ENCODE assay signal across 13 cellular contexts in genomic region chr19:42323473-42323851, GRCh38. TPM values are rescaled to one million over a fixed set of nuclear protein-coding genes. Genes with fewer than 3 reads are reported as not detected.
DNase-seq lines count a peak whose midpoint lies in the region; ATAC-seq and TF ChIP-seq lines count a peak whose summit lies in the region.
"Had no signal": no experiment of that assay in that cellular context is flagged by ENCODE, and none has a peak within 500 bp of the region (broad histone marks: within the 10 kb centered on the region; RNA-seq: fewer than 3 reads in every experiment).

No MANE protein-coding gene starts in this region.

- no peaks in the 10 kb centered on the region; the same call in 1 of the 2 replicates for H3K4me1 ChIP-seq in ES-I3 (ENCODE audit: insufficient read depth, low read length)
- no peaks in the 10 kb centered on the region for H3K4me1 ChIP-seq in mesendoderm (ENCODE audit: control insufficient read depth, low read depth, low read length)
- H3K4me1 ChIP-seq in left lung, result peaks cover 16 to 37% of the 10 kb centered on the region in 2 donors

- no peaks in the 10 kb centered on the region for H3K9me3 ChIP-seq in ES-I3 (ENCODE audit: control insufficient read depth, insufficient read depth, low read length)
- no peaks in the 10 kb centered on the region for H3K9me3 ChIP-seq in left lung
- H3K9me3 ChIP-seq: SK-N-SH had no signal

- H3K27ac ChIP-seq in 22Rv1 (peak overlapping the region; percentile 42), mesendoderm (ENCODE audit: low read depth, low read length) (no peak overlapping the region), left lung (no peak overlapping the region)

- H3K27me3 ChIP-seq in mesendoderm (ENCODE audit: insufficient read depth, low read length, poor library complexity), result peaks cover 4% of the 10 kb centered on the region
- peaks cover 22 to 39% of the 10 kb centered on the region in 2 donors for H3K27me3 ChIP-seq in left lung

- DNase-seq in activated naive CD8-positive, alpha-beta T cell treated with anti-CD3 and anti-CD28 coated beads, Interleukin-2, amount 50 U/mL, for 24 hours, result no peak
- peak; percentile 75 for DNase-seq in mesendoderm
- DNase-seq in GF-D8 (lab: John Stamatoyannopoulos, UW), result no peak
- no peak for DNase-seq in NCI-H1417 treated with DMSO at 0.1 percent for 48 hours (lab: John Stamatoyannopoulos, UW)
- no peak for DNase-seq in NK-92 treated with Interleukin-12 subunit alpha and Interleukin-12 subunit beta, amount 100 ng/mL, for 24 hours (lab: John Stamatoyannopoulos, UW)
- DNase-seq in left lung, result no peak
- DNase-seq: aorta, cortex of kidney, NCI-H1417, NCI-H446 had no signal

- peaks cover 17% of the 10 kb centered on the region for H3K27me3 Mint-ChIP-seq in activated naive CD8-positive, alpha-beta T cell treated with anti-CD3 and anti-CD28 coated beads, Interleukin-2, amount 50 U/mL, for 24 hours

- H3K9me3 Mint-ChIP-seq in activated naive CD8-positive, alpha-beta T cell treated with anti-CD3 and anti-CD28 coated beads, Interleukin-2, amount 50 U/mL, for 24 hours, result no peaks in the 10 kb centered on the region

- H3K79me1 ChIP-seq in mesendoderm (ENCODE audit: low read length), result peaks cover 13% of the 10 kb centered on the region

- no peak overlapping the region for H2BK15ac ChIP-seq in mesendoderm (replicated peaks; ENCODE audit: low read depth)

- H3K4me3 ChIP-seq in mesendoderm (ENCODE audit: low read length) (no peak overlapping the region), left lung (no peak overlapping the region)

- no peak overlapping the region for H2BK5ac ChIP-seq in mesendoderm (ENCODE audit: low read length)

- no peak for ATAC-seq in activated naive CD8-positive, alpha-beta T cell treated with anti-CD3 and anti-CD28 coated beads, Interleukin-2, amount 50 U/mL, for 24 hours
- ATAC-seq in left lung, result no peak

- no peak for TF ChIP-seq CTCF in 22Rv1 (IDR thresholded peaks at IDR 0.05)
- TF ChIP-seq CTCF in left lung (IDR thresholded peaks at IDR 0.05), result no peak

- no peak overlapping the region for H3K4ac ChIP-seq in mesendoderm (ENCODE audit: low read depth, low read length)

- H3K4me3 Mint-ChIP-seq in activated naive CD8-positive, alpha-beta T cell treated with anti-CD3 and anti-CD28 coated beads, Interleukin-2, amount 50 U/mL, for 24 hours, result peak overlapping the region; percentile 36

- H4K5ac ChIP-seq in mesendoderm (ENCODE audit: low read length), result no peak overlapping the region

- H3K79me2 ChIP-seq in mesendoderm (ENCODE audit: control insufficient read depth, insufficient read depth, low read length), result peaks cover 3% of the 10 kb centered on the region

- no peaks in the 10 kb centered on the region for H3K36me3 Mint-ChIP-seq in activated naive CD8-positive, alpha-beta T cell treated with anti-CD3 and anti-CD28 coated beads, Interleukin-2, amount 50 U/mL, for 24 hours (ENCODE audit: low read depth)

- H3K9ac ChIP-seq in ES-I3 (ENCODE audit: low read depth, low read length), result peak overlapping the region; percentile 63; the same call in 1 of the 2 replicates
- H3K9ac ChIP-seq in mesendoderm (ENCODE audit: low read length), result no peak overlapping the region
- H3K9ac ChIP-seq: SK-N-SH had no signal

- no CpG with 5 or more reads among the region's 29 CpGs for WGBS in mesendoderm (ENCODE audit: extremely low coverage, insufficient coverage, low lambda C conversion rate)

- no peak overlapping the region for H2AK5ac ChIP-seq in mesendoderm (ENCODE audit: low read length)

- intact Hi-C loops in left lung (cut with DNase I), result no loop called here

- peak overlapping the region; percentile 6 for H3K23ac ChIP-seq in mesendoderm (ENCODE audit: low read length)

- H3K27ac Mint-ChIP-seq in activated naive CD8-positive, alpha-beta T cell treated with anti-CD3 and anti-CD28 coated beads, Interleukin-2, amount 50 U/mL, for 24 hours, result no peak overlapping the region

- no peak overlapping the region for H4K8ac ChIP-seq in mesendoderm (ENCODE audit: low read depth, low read length)

- H3K36me3 ChIP-seq in ES-I3 (ENCODE audit: insufficient read depth, low read length) (no peaks in the 10 kb centered on the region), mesendoderm (ENCODE audit: control insufficient read depth, insufficient read depth, low read length) (no peaks in the 10 kb centered on the region), left lung (no peaks in the 10 kb centered on the region)

- no peak overlapping the region for H2BK120ac ChIP-seq in mesendoderm (ENCODE audit: low read depth, low read length)

- no peak overlapping the region for H3K18ac ChIP-seq in mesendoderm (ENCODE audit: low read length)

- peak overlapping the region; percentile 29 for H3K4me2 ChIP-seq in mesendoderm (ENCODE audit: low read length)
- H3K4me2 ChIP-seq: SK-N-SH had no signal

- H3K56ac ChIP-seq in mesendoderm (ENCODE audit: low read length), result peak overlapping the region; percentile 74

- peaks cover 18% of the 10 kb centered on the region for H3K4me1 Mint-ChIP-seq in activated naive CD8-positive, alpha-beta T cell treated with anti-CD3 and anti-CD28 coated beads, Interleukin-2, amount 50 U/mL, for 24 hours

RNA-seq across cellular contexts. Expression of gene MEGF8, which starts 2.0 kb away (rescaled TPM):
- 7.0 TPM for polyA plus RNA-seq in mesendoderm (2013, experiment 1 of 2)
- 7.0 TPM for polyA plus RNA-seq in mesendoderm (2013, experiment 2 of 2)
- 10 to 100 TPM; 15.7 to 24.9 TPM for total RNA-seq in left lung

RNA-seq across cellular contexts. Expression of gene TMEM145, which starts 10.4 kb away (rescaled TPM):
- polyA plus RNA-seq in mesendoderm (2013, experiment 1 of 2), result 1.2 TPM
- polyA plus RNA-seq in mesendoderm (2013, experiment 2 of 2), result 1.2 TPM
- total RNA-seq in left lung, result under 1 TPM; 0.21 to 0.32 TPM
- total RNA-seq: aorta had no signal
- polyA plus RNA-seq: aorta had no signal

RNA-seq across cellular contexts. Expression of gene PAFAH1B3, which starts 21.0 kb away (rescaled TPM):
- 81.4 TPM for polyA plus RNA-seq in mesendoderm (2013, experiment 1 of 2)
- 78.9 TPM for polyA plus RNA-seq in mesendoderm (2013, experiment 2 of 2)
- 10 to 100 TPM; 25.0 to 25.7 TPM for total RNA-seq in left lung

RNA-seq across cellular contexts. Expression of gene PRR19, which starts 21.5 kb away (rescaled TPM):
- polyA plus RNA-seq in mesendoderm (2013, experiment 1 of 2), result 4.3 TPM
- polyA plus RNA-seq in mesendoderm (2013, experiment 2 of 2), result 4.4 TPM
- total RNA-seq in left lung, result 1 to 10 TPM; 1.1 TPM
- polyA plus RNA-seq: aorta had no signal

RNA-seq across cellular contexts. Expression of gene CIC, which starts 54.4 kb away (rescaled TPM):
- 21.7 TPM for polyA plus RNA-seq in mesendoderm (2013, experiment 1 of 2)
- polyA plus RNA-seq in mesendoderm (2013, experiment 2 of 2), result 22.2 TPM
- total RNA-seq in left lung, result 10 to 100 TPM; 59.8 to 76.1 TPM
